In genomic region chr14:92259613-92260357, GRCh38 we compare ENCODE assay signal across 10 cellular contexts.
DNase-seq lines count a peak whose midpoint lies in the region; ATAC-seq and TF ChIP-seq lines count a peak whose summit lies in the region.
"Had no signal": no experiment of that assay in that cellular context is flagged by ENCODE, and none has a peak within 500 bp of the region (broad histone marks: within the 10 kb centered on the region; RNA-seq: fewer than 3 reads in every experiment).

No MANE protein-coding gene starts in this region.

- TF ChIP-seq CTCF in right lobe of liver (IDR thresholded peaks at IDR 0.05) (no peak), glutamatergic neuron (IDR thresholded peaks at IDR 0.05; ENCODE audit: partially characterized antibody, unreplicated experiment) (no peak), stomach (IDR thresholded peaks at IDR 0.05) (no peak)

- 40% methylated on average over 4 of the region's 6 CpGs for WGBS in right lobe of liver (ENCODE audit: insufficient coverage, low coverage, low lambda C conversion rate, missing lambda C conversion rate)
- 63 to 73% (median 69%) methylated on average over 6 of the region's 6 CpGs for WGBS in stomach, 5 donors

- no peak overlapping the region for H3K27ac ChIP-seq in right lobe of liver
- no peak overlapping the region for H3K27ac ChIP-seq in stomach
- H3K27ac ChIP-seq: transverse colon had no signal

- no peak overlapping the region for H3K27ac Mint-ChIP-seq in glutamatergic neuron (ENCODE audit: unreplicated experiment)
- no peak overlapping the region for H3K27ac Mint-ChIP-seq in activated CD4-positive, alpha-beta memory T cell treated with anti-CD3 and anti-CD28 coated beads for 36 hours
- H3K27ac Mint-ChIP-seq: brain had no signal

- H3K4me1 ChIP-seq in right lobe of liver (no peaks in the 10 kb centered on the region), stomach (peaks cover 0 to 7% (median 3%) of the 10 kb centered on the region in 4 donors)
- H3K4me1 ChIP-seq: transverse colon had no signal

- H3K27me3 Mint-ChIP-seq in glutamatergic neuron (ENCODE audit: unreplicated experiment): no peaks in the 10 kb centered on the region
- H3K27me3 Mint-ChIP-seq in activated CD4-positive, alpha-beta memory T cell treated with anti-CD3 and anti-CD28 coated beads for 36 hours: peaks cover 21% of the 10 kb centered on the region

- H3K4me3 Mint-ChIP-seq in glutamatergic neuron (ENCODE audit: unreplicated experiment): no peak overlapping the region
- no peak overlapping the region for H3K4me3 Mint-ChIP-seq in activated CD4-positive, alpha-beta memory T cell treated with anti-CD3 and anti-CD28 coated beads for 36 hours
- H3K4me3 Mint-ChIP-seq: brain had no signal

- DNase-seq in right lobe of liver (no peak), glutamatergic neuron (no peak), stomach (no peak), SW480 (ENCODE audit: low spot score) (no peak)
- no peak for DNase-seq in activated CD4-positive, alpha-beta memory T cell treated with anti-CD3 and anti-CD28 coated beads for 36 hours
- DNase-seq: transverse colon had no signal

- intact Hi-C loops in right lobe of liver (cut with DNase I): no loop called here
- intact Hi-C loops in activated CD4-positive, alpha-beta memory T cell treated with anti-CD3 and anti-CD28 coated beads for 36 hours (cut with micrococcal nuclease): no loop called here
- intact Hi-C loops in stomach (cut with DNase I; ENCODE audit: low total_unique reads): no loop called here

- no peaks in the 10 kb centered on the region for H3K27me3 ChIP-seq in right lobe of liver
- H3K27me3 ChIP-seq in stomach: peaks cover 0 to 35% (median 0%) of the 10 kb centered on the region in 3 donors

- H3K9me3 Mint-ChIP-seq in glutamatergic neuron (ENCODE audit: unreplicated experiment): no peaks in the 10 kb centered on the region
- H3K9me3 Mint-ChIP-seq in activated CD4-positive, alpha-beta memory T cell treated with anti-CD3 and anti-CD28 coated beads for 36 hours: no peaks in the 10 kb centered on the region
- H3K9me3 Mint-ChIP-seq: brain had no signal

- ATAC-seq in GM18520 (IDR thresholded peaks at IDR 0.05; ENCODE audit: unreplicated experiment) (peak; percentile 69), GM21717 (IDR thresholded peaks at IDR 0.05; ENCODE audit: unreplicated experiment) (peak; percentile 72), HG03457 (IDR thresholded peaks at IDR 0.05; ENCODE audit: unreplicated experiment) (peak; percentile 61), right lobe of liver (peak; percentile 57 to 80 (median 74))

- CTCF ChIA-PET in activated CD4-positive, alpha-beta memory T cell treated with anti-CD3 and anti-CD28 coated beads for 36 hours (lab: Charles Lee): no interaction called here

- POLR2A ChIA-PET in activated CD4-positive, alpha-beta memory T cell treated with anti-CD3 and anti-CD28 coated beads for 36 hours (lab: Charles Lee): interaction anchor here (1.3 kb wide), 1 partner anchor 11 kb away, joined by 3 read pairs; no protein-coding TSS in a partner anchor

- TF ChIP-seq EP300 in stomach (IDR thresholded peaks at IDR 0.05): no peak

- H3K4me3 ChIP-seq in right lobe of liver: no peak overlapping the region
- no peak overlapping the region for H3K4me3 ChIP-seq in stomach
- H3K4me3 ChIP-seq: transverse colon had no signal

- peaks cover 2% of the 10 kb centered on the region for H3K4me1 Mint-ChIP-seq in glutamatergic neuron (ENCODE audit: low read depth, unreplicated experiment)
- peaks cover 3% of the 10 kb centered on the region for H3K4me1 Mint-ChIP-seq in activated CD4-positive, alpha-beta memory T cell treated with anti-CD3 and anti-CD28 coated beads for 36 hours (ENCODE audit: low read depth)

- H3K9me3 ChIP-seq in right lobe of liver (no peaks in the 10 kb centered on the region), stomach (no peaks in the 10 kb centered on the region)
- H3K9me3 ChIP-seq: transverse colon had no signal

- TF ChIP-seq POLR2A in right lobe of liver (IDR thresholded peaks at IDR 0.05): no peak
- TF ChIP-seq POLR2A in stomach (IDR thresholded peaks at IDR 0.05): no peak

- no peaks in the 10 kb centered on the region for H3K36me3 Mint-ChIP-seq in glutamatergic neuron (ENCODE audit: unreplicated experiment)
- H3K36me3 Mint-ChIP-seq in activated CD4-positive, alpha-beta memory T cell treated with anti-CD3 and anti-CD28 coated beads for 36 hours: no peaks in the 10 kb centered on the region
- H3K36me3 Mint-ChIP-seq: brain had no signal

- no peaks in the 10 kb centered on the region for H3K36me3 ChIP-seq in right lobe of liver
- H3K36me3 ChIP-seq in stomach: no peaks in the 10 kb centered on the region
- H3K36me3 ChIP-seq: transverse colon had no signal
